In genomic region chr15:44692659-44693058, GRCh38 we compare ENCODE assay signal across 29 cellular contexts. TPM values are rescaled to one million over a fixed set of nuclear protein-coding genes. Genes with fewer than 3 reads are reported as not detected.
"Had no signal": no experiment of that assay in that cellular context is flagged by ENCODE, and none has a peak within 500 bp of the region (broad histone marks: within the 10 kb centered on the region; RNA-seq: fewer than 3 reads in every experiment).

No MANE protein-coding gene starts in this region.

- DNase-seq: dermis blood vessel endothelial cell; effector memory CD8-positive, alpha-beta T cell; erythroblast; esophagus squamous epithelium; foreskin melanocyte; glutamatergic neuron; hypothalamus; kidney; stimulated activated CD4-positive, alpha-beta T cell treated with anti-CD3 and anti-CD28 coated beads, Interleukin-12 subunit alpha, Interleukin-12 subunit beta, amount 100 ng/mL, for 4 hours; stimulated activated CD4-positive, alpha-beta T cell treated with anti-CD3 and anti-CD28 coated beads, Interleukin-1b, Interleukin-23, amount 100 ng/mL, for 48 hours; stimulated activated CD4-positive, alpha-beta T cell treated with anti-CD3 and anti-CD28 coated beads, Interleukin-4, amount 100 ng/mL, for 1 hour; stimulated activated CD8-positive, alpha-beta memory T cell treated with anti-CD3 and anti-CD28 coated beads, Interleukin-4, amount 100 ng/mL, for 48 hours; stimulated activated naive CD8-positive, alpha-beta T cell treated with anti-CD3 and anti-CD28 coated beads, Interleukin-15, Interleukin-2, amounts not matched to agents 100 U/mL and 50 U/mL, for 24 hours; substantia nigra; testis; tibial artery; upper lobe of left lung had no signal

- H3K4me3 ChIP-seq: coronary artery, esophagus squamous epithelium, lung, prostate gland, right atrium auricular region, smooth muscle cell, testis, tibial artery, upper lobe of left lung had no signal

- H3K27ac Mint-ChIP-seq: effector memory CD8-positive, alpha-beta T cell; memory B cell; natural killer cell treated with Interleukin-12 subunit alpha and Interleukin-12 subunit beta and Interleukin-15 and Interleukin-18, amount 100 ng/mL, for 72 hours had no signal

- H3K27me3 ChIP-seq: esophagus squamous epithelium, neutrophil, right atrium auricular region, testis, tibial artery, upper lobe of left lung had no signal

- H2AFZ ChIP-seq: parathyroid adenoma had no signal

- ATAC-seq: effector memory CD8-positive, alpha-beta T cell; left lobe of liver; natural killer cell treated with Interleukin-12 subunit alpha and Interleukin-12 subunit beta and Interleukin-15 and Interleukin-18, amount 100 ng/mL, for 72 hours; sciatic nerve; stimulated activated naive CD8-positive, alpha-beta T cell treated with anti-CD3 and anti-CD28 coated beads, Interleukin-15, Interleukin-2, amounts not matched to agents 100 U/mL and 50 U/mL, for 24 hours had no signal

- H3K9me3 ChIP-seq: esophagus squamous epithelium, neutrophil, prostate gland, right atrium auricular region, testis, tibial artery, upper lobe of left lung had no signal

- H3K27me3 Mint-ChIP-seq: effector memory CD8-positive, alpha-beta T cell; memory B cell; natural killer cell treated with Interleukin-12 subunit alpha and Interleukin-12 subunit beta and Interleukin-15 and Interleukin-18, amount 100 ng/mL, for 72 hours had no signal

- H3K4me2 ChIP-seq: smooth muscle cell had no signal

- H3K27ac ChIP-seq: coronary artery, esophagus squamous epithelium, neutrophil, parathyroid adenoma, prostate gland, right atrium auricular region, testis, tibial artery, upper lobe of left lung had no signal

- H3K4me3 Mint-ChIP-seq: effector memory CD8-positive, alpha-beta T cell; memory B cell; natural killer cell treated with Interleukin-12 subunit alpha and Interleukin-12 subunit beta and Interleukin-15 and Interleukin-18, amount 100 ng/mL, for 72 hours; neural crest cell had no signal

- H3K4me1 ChIP-seq: esophagus squamous epithelium, parathyroid adenoma, prostate gland, right atrium auricular region, testis, tibial artery, upper lobe of left lung had no signal

- H3K36me3 ChIP-seq: esophagus squamous epithelium, neutrophil, prostate gland, right atrium auricular region, tibial artery, upper lobe of left lung had no signal

- H3K4me1 Mint-ChIP-seq: neural crest cell had no signal

- H3K79me2 ChIP-seq: parathyroid adenoma had no signal

RNA-seq across cellular contexts. Expression of gene PATL2, which starts 18.5 kb away (rescaled TPM):
- total RNA-seq: smooth muscle cell had no signal
- polyA plus RNA-seq: smooth muscle cell had no signal
